ENCODE assay signal across 8 cellular contexts in genomic region chr3:132659000-132659369, GRCh38. TPM values are rescaled to one million over a fixed set of nuclear protein-coding genes. Genes with fewer than 3 reads are reported as not detected.
DNase-seq lines count a peak whose midpoint lies in the region; TF ChIP-seq lines count a peak whose summit lies in the region.

No MANE protein-coding gene starts in this region.

- peaks cover 7% of the 10 kb centered on the region for H3K36me3 Mint-ChIP-seq in activated CD4-positive, alpha-beta T cell treated with anti-CD3 and anti-CD28 coated beads, Interleukin-2, amount 10 ng/mL, durations not matched to agents 7 days and 5 days (ENCODE audit: low read depth)

- peak overlapping the region; percentile 94; the same call in 1 of the 2 replicates for H2AFZ ChIP-seq in OCI-LY7 (ENCODE audit: low read length)
- H2AFZ ChIP-seq in osteoblast (ENCODE audit: low read length), result peak overlapping the region; percentile 98

- H3K9me3 ChIP-seq in OCI-LY7 (ENCODE audit: low read length), result no peaks in the 10 kb centered on the region
- no peaks in the 10 kb centered on the region for H3K9me3 ChIP-seq in osteoblast (ENCODE audit: low read depth, low read length)

- no peak overlapping the region for H3K27ac ChIP-seq in OCI-LY7 (ENCODE audit: low read depth, low read length, poor library complexity, severe bottlenecking)
- peak overlapping the region; percentile 96 for H3K27ac ChIP-seq in osteoblast (ENCODE audit: low read depth, low read length)

- peak overlapping the region; percentile 92 for H3K4me3 Mint-ChIP-seq in activated CD4-positive, alpha-beta T cell treated with anti-CD3 and anti-CD28 coated beads, Interleukin-2, amount 10 ng/mL, durations not matched to agents 7 days and 5 days

- H3K4me1 ChIP-seq in OCI-LY7 (ENCODE audit: insufficient read depth, low read length, poor library complexity, severe bottlenecking) (peaks cover 24% of the 10 kb centered on the region), osteoblast (ENCODE audit: insufficient read depth, low read length) (peaks cover 19% of the 10 kb centered on the region)

- H3K27me3 Mint-ChIP-seq in activated CD4-positive, alpha-beta T cell treated with anti-CD3 and anti-CD28 coated beads, Interleukin-2, amount 10 ng/mL, durations not matched to agents 7 days and 5 days, result no peaks in the 10 kb centered on the region

- CTCF ChIA-PET in activated CD4-positive, alpha-beta T cell treated with anti-CD3 and anti-CD28 coated beads, Interleukin-2, amount 10 ng/mL, durations not matched to agents 7 days and 5 days (lab: Charles Lee), result interaction anchor here (0.9 to 1.3 kb wide), 3 partner anchors 35 to 141 kb away, joined by 3 to 5 read pairs (median 3); no protein-coding TSS in a partner anchor
- CTCF ChIA-PET in OCI-LY7 (lab: Charles Lee; ENCODE audit: unreplicated experiment), result no interaction called here

- H3K9me3 Mint-ChIP-seq in activated CD4-positive, alpha-beta T cell treated with anti-CD3 and anti-CD28 coated beads, Interleukin-2, amount 10 ng/mL, durations not matched to agents 7 days and 5 days, result no peaks in the 10 kb centered on the region

- peaks cover 46% of the 10 kb centered on the region for H3K4me1 Mint-ChIP-seq in activated CD4-positive, alpha-beta T cell treated with anti-CD3 and anti-CD28 coated beads, Interleukin-2, amount 10 ng/mL, durations not matched to agents 7 days and 5 days

- POLR2A ChIA-PET in activated CD4-positive, alpha-beta T cell treated with anti-CD3 and anti-CD28 coated beads, Interleukin-2, amount 10 ng/mL, durations not matched to agents 7 days and 5 days (lab: Charles Lee), result no interaction called here
- POLR2A ChIA-PET in OCI-LY7 (lab: Charles Lee), result interaction anchor here (0.7 to 3.2 kb wide), 4 partner anchors 11 to 57 kb away, joined by 3 to 19 read pairs (median 4); no protein-coding TSS in a partner anchor

- no TSS peak for BruUV-seq in OCI-LY7 (replicated peaks; lab: Mats Ljungman, UMichigan)

- DNase-seq in activated CD4-positive, alpha-beta T cell treated with anti-CD3 and anti-CD28 coated beads, Interleukin-2, amount 10 ng/mL, durations not matched to agents 7 days and 5 days, result no peak
- DNase-seq in activated CD4-positive, alpha-beta T cell treated with anti-CD3 and anti-CD28 coated beads for 4 hours, result no peak
- no peak for DNase-seq in OCI-LY7 (ENCODE audit: low spot score)
- DNase-seq in epithelial cell of esophagus (ENCODE audit: low read depth), result peak; percentile 30
- DNase-seq in osteoblast (ENCODE audit: insufficient read length, low spot score, missing footprints), result peak; percentile 76
- DNase-seq in stimulated activated naive CD4-positive, alpha-beta T cell (lab: John Stamatoyannopoulos, UW), result no peak
- DNase-seq in stimulated activated CD4-positive, alpha-beta T cell treated with anti-CD3 and anti-CD28 coated beads, Interleukin-2, amount 100 ng/mL, for 24 hours, result no peak
- DNase-seq in effector CD8-positive, alpha-beta T cell (lab: John Stamatoyannopoulos, UW), result no peak

- H3K79me2 ChIP-seq in OCI-LY7 (ENCODE audit: insufficient read depth, low read depth, low read length) (peaks cover 59% of the 10 kb centered on the region), osteoblast (ENCODE audit: insufficient read depth, low read length) (peaks cover 65% of the 10 kb centered on the region)

- no peaks in the 10 kb centered on the region for H3K27me3 ChIP-seq in osteoblast (ENCODE audit: insufficient read depth, low read length)

- H3K4me2 ChIP-seq in OCI-LY7 (ENCODE audit: low read length) (peak overlapping the region; percentile 91), osteoblast (ENCODE audit: insufficient read depth, low read length) (peak overlapping the region; percentile 99)

- H3K9me2 ChIP-seq in OCI-LY7 (ENCODE audit: insufficient read depth, low read length), result no peaks in the 10 kb centered on the region

- H3K36me3 ChIP-seq in OCI-LY7 (ENCODE audit: insufficient read depth, low read length) (0 out of 2 replicates have a peak, but pooled peaks cover 7% of the 10 kb centered on the region), osteoblast (ENCODE audit: insufficient read depth, low read length) (no peaks in the 10 kb centered on the region)

- H4K20me1 ChIP-seq in OCI-LY7 (ENCODE audit: insufficient read depth, low read length), result peaks cover 19% of the 10 kb centered on the region; the same call in 1 of the 2 replicates
- H4K20me1 ChIP-seq in osteoblast (ENCODE audit: insufficient read depth, low read length), result peaks cover 4% of the 10 kb centered on the region

- H3K4me3 ChIP-seq in OCI-LY7 (ENCODE audit: low read depth, low read length, poor library complexity, severe bottlenecking) (peak overlapping the region; percentile 78), epithelial cell of esophagus (ENCODE audit: low read length) (peak overlapping the region; percentile 81), osteoblast (ENCODE audit: insufficient read depth, low read length) (peak overlapping the region; percentile 95)

- peak overlapping the region; percentile 98 for H3K27ac Mint-ChIP-seq in activated CD4-positive, alpha-beta T cell treated with anti-CD3 and anti-CD28 coated beads, Interleukin-2, amount 10 ng/mL, durations not matched to agents 7 days and 5 days

- TF ChIP-seq CTCF in OCI-LY7 (conservative IDR thresholded peaks at IDR 0.05; ENCODE audit: low read length) (no peak), epithelial cell of esophagus (IDR thresholded peaks at IDR 0.05; ENCODE audit: insufficient read depth, low read depth, low read length, missing control alignments) (no peak), osteoblast (IDR thresholded peaks at IDR 0.05; ENCODE audit: extremely low read depth, low read depth, low read length) (no peak)

- intact Hi-C loops in OCI-LY7 (cut with micrococcal nuclease; ENCODE audit: unreplicated experiment), result no loop called here

RNA-seq across cellular contexts. Expression of gene ACAD11, which starts 0.6 kb away (rescaled TPM):
- 10 to 100 TPM; 11.8 to 13.0 TPM for total RNA-seq in activated CD4-positive, alpha-beta T cell treated with anti-CD3 and anti-CD28 coated beads, Interleukin-2, amount 10 ng/mL, durations not matched to agents 7 days and 5 days
- 18.5 and 25.7 TPM in 2 replicates for total RNA-seq in OCI-LY7 (2014; rRNA removed; shearing (Covaris generic))
- total RNA-seq in OCI-LY7 (2022) (21.7 and 23.5 TPM in 2 replicates), osteoblast (30.1 and 31.1 TPM in 2 replicates)

RNA-seq across cellular contexts. Expression of gene UBA5, which starts 1.1 kb away (rescaled TPM):
- 10 to 100 TPM; 37.8 to 38.0 TPM for total RNA-seq in activated CD4-positive, alpha-beta T cell treated with anti-CD3 and anti-CD28 coated beads, Interleukin-2, amount 10 ng/mL, durations not matched to agents 7 days and 5 days
- total RNA-seq in OCI-LY7 (2014; rRNA removed; shearing (Covaris generic)), result 47.5 and 60.8 TPM in 2 replicates
- total RNA-seq in OCI-LY7 (2022) (44.6 and 45.2 TPM in 2 replicates), osteoblast (33.0 and 38.4 TPM in 2 replicates)

Comparison
In these comparisons a context has a peak if more than half of its experiments do, and no peak if none do; other contexts are left out.
1. DNase-seq: peak in epithelial cell of esophagus (single experiment) and osteoblast (single experiment); none in activated CD4-positive, alpha-beta T cell treated with anti-CD3 and anti-CD28 coated beads, Interleukin-2, amount 10 ng/mL, durations not matched to agents 7 days and 5 days (single experiment), activated CD4-positive, alpha-beta T cell treated with anti-CD3 and anti-CD28 coated beads for 4 hours (0 of 2), OCI-LY7 (single experiment), stimulated activated naive CD4-positive, alpha-beta T cell (0 of 6), stimulated activated CD4-positive, alpha-beta T cell treated with anti-CD3 and anti-CD28 coated beads, Interleukin-2, amount 100 ng/mL, for 24 hours (0 of 2) and effector CD8-positive, alpha-beta T cell (single experiment).
2. Peak in every context shown above with its lines, with median percentiles within 50 percentile points of each other: H3K4me3 ChIP-seq.